Comparison of ENCODE assay signal across 1 cellular context in genomic region chr13:89930861-89931260, GRCh38.
TF ChIP-seq lines count a peak whose summit lies in the region.

No MANE protein-coding gene starts in this region.

TF ChIP-seq in GM23338, 12 proteins besides CTCF, POLR2A, EP300 and RAD21 (continued from another document):
- TF ChIP-seq EZH2 (IDR thresholded peaks at IDR 0.05; ENCODE audit: low read depth, unreplicated experiment) (no peak), EZH2phosphoT487 (IDR thresholded peaks at IDR 0.05; ENCODE audit: unreplicated experiment) (no peak), ZNF331 (CRISPR knock-in tag; IDR thresholded peaks at IDR 0.05; ENCODE audit: low read depth) (no peak), CREB1 (CRISPR knock-in tag; IDR thresholded peaks at IDR 0.05; ENCODE audit: low read depth) (no peak), STAT1 (IDR thresholded peaks at IDR 0.05; ENCODE audit: unreplicated experiment) (no peak), ZNF114 (CRISPR knock-in tag; IDR thresholded peaks at IDR 0.05) (no peak), JUNB (IDR thresholded peaks at IDR 0.05; ENCODE audit: unreplicated experiment) (no peak), NANOG (IDR thresholded peaks at IDR 0.05; ENCODE audit: borderline replicate concordance) (no peak), POLR2AphosphoS5 (IDR thresholded peaks at IDR 0.05; ENCODE audit: low read depth) (no peak)
- TF ChIP-seq, protein P1, sequence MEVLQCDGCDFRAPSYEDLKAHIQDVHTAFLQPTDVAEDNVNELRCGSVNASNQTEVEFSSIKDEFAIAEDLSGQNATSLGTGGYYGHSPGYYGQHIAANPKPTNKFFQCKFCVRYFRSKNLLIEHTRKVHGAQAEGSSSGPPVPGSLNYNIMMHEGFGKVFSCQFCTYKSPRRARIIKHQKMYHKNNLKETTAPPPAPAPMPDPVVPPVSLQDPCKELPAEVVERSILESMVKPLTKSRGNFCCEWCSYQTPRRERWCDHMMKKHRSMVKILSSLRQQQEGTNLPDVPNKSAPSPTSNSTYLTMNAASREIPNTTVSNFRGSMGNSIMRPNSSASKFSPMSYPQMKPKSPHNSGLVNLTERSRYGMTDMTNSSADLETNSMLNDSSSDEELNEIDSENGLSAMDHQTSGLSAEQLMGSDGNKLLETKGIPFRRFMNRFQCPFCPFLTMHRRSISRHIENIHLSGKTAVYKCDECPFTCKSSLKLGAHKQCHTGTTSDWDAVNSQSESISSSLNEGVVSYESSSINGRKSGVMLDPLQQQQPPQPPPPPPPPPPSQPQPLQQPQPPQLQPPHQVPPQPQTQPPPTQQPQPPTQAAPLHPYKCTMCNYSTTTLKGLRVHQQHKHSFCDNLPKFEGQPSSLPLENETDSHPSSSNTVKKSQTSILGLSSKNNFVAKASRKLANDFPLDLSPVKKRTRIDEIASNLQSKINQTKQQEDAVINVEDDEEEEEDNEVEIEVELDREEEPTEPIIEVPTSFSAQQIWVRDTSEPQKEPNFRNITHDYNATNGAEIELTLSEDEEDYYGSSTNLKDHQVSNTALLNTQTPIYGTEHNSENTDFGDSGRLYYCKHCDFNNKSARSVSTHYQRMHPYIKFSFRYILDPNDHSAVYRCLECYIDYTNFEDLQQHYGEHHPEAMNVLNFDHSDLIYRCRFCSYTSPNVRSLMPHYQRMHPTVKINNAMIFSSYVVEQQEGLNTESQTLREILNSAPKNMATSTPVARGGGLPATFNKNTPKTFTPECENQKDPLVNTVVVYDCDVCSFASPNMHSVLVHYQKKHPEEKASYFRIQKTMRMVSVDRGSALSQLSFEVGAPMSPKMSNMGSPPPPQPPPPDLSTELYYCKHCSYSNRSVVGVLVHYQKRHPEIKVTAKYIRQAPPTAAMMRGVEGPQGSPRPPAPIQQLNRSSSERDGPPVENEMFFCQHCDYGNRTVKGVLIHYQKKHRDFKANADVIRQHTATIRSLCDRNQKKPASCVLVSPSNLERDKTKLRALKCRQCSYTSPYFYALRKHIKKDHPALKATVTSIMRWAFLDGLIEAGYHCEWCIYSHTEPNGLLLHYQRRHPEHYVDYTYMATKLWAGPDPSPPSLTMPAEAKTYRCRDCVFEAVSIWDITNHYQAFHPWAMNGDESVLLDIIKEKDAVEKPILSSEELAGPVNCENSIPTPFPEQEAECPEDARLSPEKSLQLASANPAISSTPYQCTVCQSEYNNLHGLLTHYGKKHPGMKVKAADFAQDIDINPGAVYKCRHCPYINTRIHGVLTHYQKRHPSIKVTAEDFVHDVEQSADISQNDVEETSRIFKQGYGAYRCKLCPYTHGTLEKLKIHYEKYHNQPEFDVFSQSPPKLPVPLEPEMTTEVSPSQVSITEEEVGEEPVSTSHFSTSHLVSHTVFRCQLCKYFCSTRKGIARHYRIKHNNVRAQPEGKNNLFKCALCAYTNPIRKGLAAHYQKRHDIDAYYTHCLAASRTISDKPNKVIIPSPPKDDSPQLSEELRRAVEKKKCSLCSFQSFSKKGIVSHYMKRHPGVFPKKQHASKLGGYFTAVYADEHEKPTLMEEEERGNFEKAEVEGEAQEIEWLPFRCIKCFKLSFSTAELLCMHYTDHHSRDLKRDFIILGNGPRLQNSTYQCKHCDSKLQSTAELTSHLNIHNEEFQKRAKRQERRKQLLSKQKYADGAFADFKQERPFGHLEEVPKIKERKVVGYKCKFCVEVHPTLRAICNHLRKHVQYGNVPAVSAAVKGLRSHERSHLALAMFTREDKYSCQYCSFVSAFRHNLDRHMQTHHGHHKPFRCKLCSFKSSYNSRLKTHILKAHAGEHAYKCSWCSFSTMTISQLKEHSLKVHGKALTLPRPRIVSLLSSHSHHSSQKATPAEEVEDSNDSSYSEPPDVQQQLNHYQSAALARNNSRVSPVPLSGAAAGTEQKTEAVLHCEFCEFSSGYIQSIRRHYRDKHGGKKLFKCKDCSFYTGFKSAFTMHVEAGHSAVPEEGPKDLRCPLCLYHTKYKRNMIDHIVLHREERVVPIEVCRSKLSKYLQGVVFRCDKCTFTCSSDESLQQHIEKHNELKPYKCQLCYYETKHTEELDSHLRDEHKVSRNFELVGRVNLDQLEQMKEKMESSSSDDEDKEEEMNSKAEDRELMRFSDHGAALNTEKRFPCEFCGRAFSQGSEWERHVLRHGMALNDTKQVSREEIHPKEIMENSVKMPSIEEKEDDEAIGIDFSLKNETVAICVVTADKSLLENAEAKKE (CRISPR knock-in tag; IDR thresholded peaks at IDR 0.05) = no peak
- TF ChIP-seq, protein P2, sequence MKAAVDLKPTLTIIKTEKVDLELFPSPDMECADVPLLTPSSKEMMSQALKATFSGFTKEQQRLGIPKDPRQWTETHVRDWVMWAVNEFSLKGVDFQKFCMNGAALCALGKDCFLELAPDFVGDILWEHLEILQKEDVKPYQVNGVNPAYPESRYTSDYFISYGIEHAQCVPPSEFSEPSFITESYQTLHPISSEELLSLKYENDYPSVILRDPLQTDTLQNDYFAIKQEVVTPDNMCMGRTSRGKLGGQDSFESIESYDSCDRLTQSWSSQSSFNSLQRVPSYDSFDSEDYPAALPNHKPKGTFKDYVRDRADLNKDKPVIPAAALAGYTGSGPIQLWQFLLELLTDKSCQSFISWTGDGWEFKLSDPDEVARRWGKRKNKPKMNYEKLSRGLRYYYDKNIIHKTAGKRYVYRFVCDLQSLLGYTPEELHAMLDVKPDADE (IDR thresholded peaks at IDR 0.05) = no peak
